ENCODE assay signal across 8 cellular contexts in genomic region chr16:22436326-22436822, GRCh38.
DNase-seq lines count a peak whose midpoint lies in the region; ATAC-seq and TF ChIP-seq lines count a peak whose summit lies in the region.
"Not testable (repeated sequence)": the region's sequence is repeated elsewhere in the genome, so short reads cannot be mapped to it uniquely, and the experiment has no call there.

No MANE protein-coding gene starts in this region.

- not testable (repeated sequence) for H3K9me3 Mint-ChIP-seq in CD8-positive, alpha-beta T cell

- H3K4me3 ChIP-seq in CD8-positive, alpha-beta T cell (ENCODE audit: low read depth, low read length) = peak overlapping the region; percentile 57
- H3K4me3 ChIP-seq in RWPE2 (ENCODE audit: severe bottlenecking) (peak overlapping the region; percentile 72), ascending aorta (peak overlapping the region; percentile 78 to 100), foreskin fibroblast (ENCODE audit: low read depth in 1 of 2, low read length in 2 of 2) (peak overlapping the region; percentile 65 to 77), muscle layer of duodenum (ENCODE audit: low read depth in 1 of 2, low read length in 2 of 2) (peak overlapping the region; percentile 46 to 72), stomach (peak overlapping the region; percentile 58 to 82 (median 74))

- not testable (repeated sequence) for H3K36me3 Mint-ChIP-seq in CD8-positive, alpha-beta T cell

- H3K27ac ChIP-seq in CD8-positive, alpha-beta T cell (ENCODE audit: low read depth, low read length) = peak overlapping the region; percentile 52
- H3K27ac ChIP-seq in RWPE2 (ENCODE audit: poor library complexity, severe bottlenecking) (peak overlapping the region; percentile 87), ascending aorta (peak overlapping the region; percentile 96 to 100), muscle layer of duodenum (ENCODE audit: low read length) (peak overlapping the region; percentile 16), stomach (peak overlapping the region in 4 of 5 donors; percentile 95 to 100 (median 98))

- ATAC-seq in CD8-positive, alpha-beta T cell = not testable (repeated sequence)
- ATAC-seq in GM21447 (IDR thresholded peaks at IDR 0.05; ENCODE audit: unreplicated experiment) (peak; percentile 30), HG03135 (IDR thresholded peaks at IDR 0.05; ENCODE audit: unreplicated experiment) (peak; percentile 12), RWPE2 (ENCODE audit: low read depth) (peak; percentile 13; the same call in 1 of the 3 replicates)

- CTCF ChIA-PET in CD8-positive, alpha-beta T cell (lab: Charles Lee) = not testable (repeated sequence)

- POLR2A ChIA-PET in CD8-positive, alpha-beta T cell (lab: Charles Lee) = interaction anchor here (1.4 to 1.5 kb wide), 2 partner anchors 61 to 63 kb away, joined by 4 to 6 read pairs; no protein-coding TSS in a partner anchor

- not testable (repeated sequence) for TF ChIP-seq POLR2A in stomach (IDR thresholded peaks at IDR 0.05)

- H3K4me1 ChIP-seq in CD8-positive, alpha-beta T cell (ENCODE audit: insufficient read depth, low read length); RWPE2 (ENCODE audit: insufficient read depth, poor library complexity, severe bottlenecking); ascending aorta; muscle layer of duodenum (ENCODE audit: control insufficient read depth in 1 of 2, insufficient read depth in 2 of 2, low read length in 2 of 2); stomach: not testable (repeated sequence)

- not testable (repeated sequence) for H3K27me3 ChIP-seq in CD8-positive, alpha-beta T cell (ENCODE audit: insufficient read depth, low read length); RWPE2 (ENCODE audit: insufficient read depth, poor library complexity, severe bottlenecking); ascending aorta; muscle layer of duodenum (ENCODE audit: low read depth, low read length); stomach

- H3K27ac Mint-ChIP-seq in CD8-positive, alpha-beta T cell = peak overlapping the region; percentile 88

- WGBS in stomach, 5 donors = 0 to 5% (median 0%) methylated on average over 3 to 4 of the region's 6 CpGs; no CpG with 5 or more reads in 1 of the 5 donors

- H3K27me3 Mint-ChIP-seq in CD8-positive, alpha-beta T cell (ENCODE audit: low read depth) = not testable (repeated sequence)

- H3K9me3 ChIP-seq in CD8-positive, alpha-beta T cell (ENCODE audit: low read length); RWPE2 (ENCODE audit: severe bottlenecking); ascending aorta; muscle layer of duodenum (ENCODE audit: control insufficient read depth in 1 of 2, low read length in 2 of 2); stomach: not testable (repeated sequence)

- not testable (repeated sequence) for DNase-seq in CD8-positive, alpha-beta T cell; RWPE2 (ENCODE audit: low spot score); ascending aorta (ENCODE audit: low spot score in 2 of 2); foreskin fibroblast; stomach

- peak overlapping the region; percentile 89 for H3K4me3 Mint-ChIP-seq in CD8-positive, alpha-beta T cell

- not testable (repeated sequence) for H3K4me1 Mint-ChIP-seq in CD8-positive, alpha-beta T cell (ENCODE audit: low read depth)

- not testable (repeated sequence) for H3K36me3 ChIP-seq in CD8-positive, alpha-beta T cell (ENCODE audit: insufficient read depth, low read length); RWPE2 (ENCODE audit: low read depth); ascending aorta; muscle layer of duodenum (ENCODE audit: control insufficient read depth in 1 of 2, insufficient read depth in 2 of 2, low read length in 2 of 2); stomach

- intact Hi-C loops in CD8-positive, alpha-beta T cell (cut with DNase I, micrococcal nuclease) = loop anchor here (10.0 kb wide), 3 partner anchors 62 to 242 kb away; partner anchors contain the start of gene CDR2 (in 1 of the 2)
- intact Hi-C loops in ascending aorta (cut with DNase I); stomach (cut with DNase I; ENCODE audit: low total_unique reads): not testable (repeated sequence)

- not testable (repeated sequence) for TF ChIP-seq EP300 in stomach (IDR thresholded peaks at IDR 0.05)

- TF ChIP-seq CTCF in CD8-positive, alpha-beta T cell (IDR thresholded peaks at IDR 0.05); RWPE2 (IDR thresholded peaks at IDR 0.05; ENCODE audit: poor library complexity, severe bottlenecking); ascending aorta (IDR thresholded peaks at IDR 0.05); foreskin fibroblast (IDR thresholded peaks at IDR 0.05; ENCODE audit: low read depth, low read length); stomach (IDR thresholded peaks at IDR 0.05): not testable (repeated sequence)

Comparison
In these comparisons a context has a peak if more than half of its experiments do, and no peak if none do; other contexts are left out.
1. H3K27ac ChIP-seq: peak in every context shown above with its lines; median percentile 98 in ascending aorta; 98 in stomach; 87 in RWPE2; 52 in CD8-positive, alpha-beta T cell; 16 in muscle layer of duodenum.